In genomic region chr2:106839849-106840595, GRCh38 we compare ENCODE assay signal across 15 cellular contexts. TPM values are rescaled to one million over a fixed set of nuclear protein-coding genes. Genes with fewer than 3 reads are reported as not detected.
DNase-seq lines count a peak whose midpoint lies in the region; ATAC-seq, FAIRE-seq and TF ChIP-seq lines count a peak whose summit lies in the region.
"Had no signal": no experiment of that assay in that cellular context is flagged by ENCODE, and none has a peak within 500 bp of the region (broad histone marks: within the 10 kb centered on the region; RNA-seq: fewer than 3 reads in every experiment).

No MANE protein-coding gene starts in this region.

- H3K4me3 ChIP-seq in A549 (no peak overlapping the region), H7 (ENCODE audit: insufficient read depth, low read depth, low read length) (no peak overlapping the region), Panc1 (ENCODE audit: low read depth in 2 of 2, low read length in 2 of 2) (no peak overlapping the region)
- H3K4me3 ChIP-seq: SJSA1, skin epidermis had no signal

- TF ChIP-seq POLR2A in A549 (IDR thresholded peaks at IDR 0.05; ENCODE audit: low read length), result no peak

- intact Hi-C loops in Panc1 (cut with micrococcal nuclease; ENCODE audit: unreplicated experiment), result no loop called here

- H3K9me3 ChIP-seq in A549 (no peaks in the 10 kb centered on the region), Panc1 (ENCODE audit: control insufficient read depth, insufficient read depth, low read depth, low read length) (no peaks in the 10 kb centered on the region)
- H3K9me3 ChIP-seq: SJSA1 had no signal

- H3K27me3 ChIP-seq in H7 (ENCODE audit: control insufficient read depth, insufficient read depth, low read length), result no peaks in the 10 kb centered on the region
- no peaks in the 10 kb centered on the region; the same call in 1 of the 2 replicates for H3K27me3 ChIP-seq in Panc1 (ENCODE audit: control insufficient read depth, insufficient read depth, low read length)
- H3K27me3 ChIP-seq: SJSA1 had no signal

- no peak for TF ChIP-seq CTCF in A549 (IDR thresholded peaks at IDR 0.05)
- 0 out of 2 replicates have a peak, but pooled peaks have one; percentile 8 for TF ChIP-seq CTCF in Panc1 (IDR thresholded peaks at IDR 0.05)

- no peak for FAIRE-seq in A549 (lab: Jason Lieb, UNC)

- CTCF ChIA-PET in A549 (lab: Yijun Ruan, JAX), result no interaction called here
- CTCF ChIA-PET in Panc1 (lab: Charles Lee), result no interaction called here

- TF ChIP-seq RAD21 in A549 (conservative IDR thresholded peaks at IDR 0.05 in 1 of 2, IDR thresholded peaks at IDR 0.05 in 1 of 2), result peak in 1 of 2 experiments; percentile 23; a peak in 1 of 5 replicates

- H3K4me2 ChIP-seq in A549, result no peak overlapping the region

- 79% methylated on average over 7 of the region's 7 CpGs for WGBS in A549 (ENCODE audit: missing lambda C conversion rate)

- H3K27ac ChIP-seq in A549 (no peak overlapping the region), Panc1 (ENCODE audit: low read length) (no peak overlapping the region)
- H3K27ac ChIP-seq: SJSA1, skin epidermis had no signal

- no peak for TF ChIP-seq EP300 in A549 (IDR thresholded peaks at IDR 0.05)

- H3K36me3 ChIP-seq in H7 (replicated peaks; ENCODE audit: control insufficient read depth, insufficient read depth, low read length) (no peaks in the 10 kb centered on the region), Panc1 (ENCODE audit: control insufficient read depth, insufficient read depth, low read length) (no peaks in the 10 kb centered on the region)
- H3K36me3 ChIP-seq: SJSA1 had no signal

- BruUV-seq in Panc1 (replicated peaks; lab: Mats Ljungman, UMichigan), result no TSS peak

- DNase-seq in A549 (ENCODE audit: low read depth in 1 of 2, low spot score in 1 of 2), result peak in 1 of 2 experiments; percentile 28
- DNase-seq in H7, result peak; percentile 89
- no peak for DNase-seq in Panc1 (ENCODE audit: low read depth, low spot score)
- peak; percentile 75 for DNase-seq in iPS DF 19.7 (ENCODE audit: low read depth, low spot score)
- DNase-seq in stimulated activated naive CD4-positive, alpha-beta T cell (lab: John Stamatoyannopoulos, UW), result no peak
- no peak for DNase-seq in DMS153 (lab: John Stamatoyannopoulos, UW)
- DNase-seq: activated CD8-positive, alpha-beta memory T cell treated with anti-CD3 and anti-CD28 coated beads, Interleukin-2, amount 50 U/mL, for 48 hours; CD8-positive, alpha-beta T cell; IMR-90; left ventricle myocardium superior; stimulated activated naive B cell treated with anti-CD40 and anti-IgM and Interleukin-4, amounts not matched to agents 10 μg/mL and 1 μg/mL and 100 μg/mL, for 72 hours had no signal

- in situ Hi-C loops in Panc1 (cut with HindIII; ENCODE audit: low pct_unique_long_range_greater_than_20kb, low sequenced_read_pairs), result no loop called here

- H3K4me1 ChIP-seq in A549 (peaks cover 3% of the 10 kb centered on the region; the same call in 1 of the 3 replicates), Panc1 (ENCODE audit: control insufficient read depth, insufficient read depth, low read length) (no peaks in the 10 kb centered on the region)
- H3K4me1 ChIP-seq: SJSA1 had no signal

- POLR2A ChIA-PET in A549 (lab: Yijun Ruan, JAX), result no interaction called here
- POLR2A ChIA-PET in Panc1 (lab: Charles Lee), result no interaction called here

- ATAC-seq in A549 (peak in 1 of 2 experiments; percentile 75; a peak in 3 of 6 replicates), Panc1 (no peak), GM19324 (IDR thresholded peaks at IDR 0.05; ENCODE audit: low FRiP score, unreplicated experiment) (no peak), GM21619 (IDR thresholded peaks at IDR 0.05; ENCODE audit: unreplicated experiment) (no peak)
- ATAC-seq: CD8-positive, alpha-beta T cell; left ventricle myocardium superior; stimulated activated naive B cell treated with anti-CD40 and anti-IgM and Interleukin-4, amounts not matched to agents 10 μg/mL and 1 μg/mL and 100 μg/mL, for 72 hours had no signal

TF ChIP-seq in A549, 52 proteins besides CTCF, POLR2A, EP300 and RAD21:
- TF ChIP-seq FOXS1 (CRISPR knock-in tag; IDR thresholded peaks at IDR 0.05) (no peak), CBX2 (IDR thresholded peaks at IDR 0.05; ENCODE audit: borderline replicate concordance, low read depth) (no peak), HOXA7 (CRISPR knock-in tag; IDR thresholded peaks at IDR 0.05) (no peak), SMC3 (IDR thresholded peaks at IDR 0.05) (0 out of 3 replicates have a peak, but pooled peaks have one; percentile 9), CHD2 (IDR thresholded peaks at IDR 0.05; ENCODE audit: low read length, partially characterized antibody) (no peak), JUNB (IDR thresholded peaks at IDR 0.05) (no peak)

RNA-seq across cellular contexts. Expression of gene ST6GAL2, which starts 45.9 kb away (rescaled TPM):
- polyA plus RNA-seq in A549 (2011; rRNA removed), result 52.6 and 60.5 TPM in 2 replicates
- 25.9 and 29.4 TPM in 2 replicates for polyA plus RNA-seq in A549 (2012; cell fraction: cytosol; rRNA removed)
- polyA plus RNA-seq in A549 (2012; cell fraction: nucleus; rRNA removed), result 46.7 and 55.3 TPM in 2 replicates
- 18.8 to 26.2 TPM (median 23.9 TPM) in 3 replicates for polyA plus RNA-seq in A549 (2017; fragmentation: RNase III; extraction: RNeasy Plus Mini Kit Qiagen cat#74134 plus additional on column Dnase treatment)
- 91.4 and 114 TPM in 2 replicates for polyA minus RNA-seq in A549 (2011; rRNA and poly(A)+ RNA removed)
- total RNA-seq in H7 (2014; rRNA removed; shearing (Covaris generic)), result 13.1 and 14.3 TPM in 2 replicates
- total RNA-seq in Panc1 (2021; ENCODE audit: unreplicated experiment), result not detected
- not detected for polyA plus RNA-seq in Panc1 (2012; ENCODE audit: insufficient read length)
- total RNA-seq: CD8-positive, alpha-beta T cell; IMR-90; SJSA1 had no signal
- polyA plus RNA-seq: IMR-90 had no signal

Comparison
In these comparisons a context has a peak if more than half of its experiments do, and no peak if none do; other contexts are left out.
1. DNase-seq: peak in H7 (single experiment) and iPS DF 19.7 (single experiment); none in Panc1 (single experiment), stimulated activated naive CD4-positive, alpha-beta T cell (0 of 6) and DMS153 (single experiment).
2. RNA of gene ST6GAL2, which starts 45.9 kb away (total RNA-seq): 13.1 to 14.3 TPM in H7; not detected in Panc1 (single experiment); every median in the first group is over 10 times any median in the second.